In genomic region chr10:102420810-102421644, GRCh38 we compare ENCODE assay signal across 1 cellular context.
TF ChIP-seq lines count a peak whose summit lies in the region.

FBXL15 (plus strand) TSS chr10:102420836; CDS start chr10:102421130, 294 bp downstream.

TF ChIP-seq in HepG2, 621 proteins besides CTCF, POLR2A, EP300 and RAD21 (continued from another document and continues in another):
- TF ChIP-seq IKZF1 (IDR thresholded peaks at IDR 0.05) (no peak), POGK (CRISPR knock-in tag; conservative IDR thresholded peaks at IDR 0.05) (peak; percentile 70), ZNF850 (CRISPR knock-in tag; conservative IDR thresholded peaks at IDR 0.05) (no peak), IRF9 (CRISPR knock-in tag; IDR thresholded peaks at IDR 0.05; ENCODE audit: borderline replicate concordance) (peak; percentile 86; the same call in 1 of the 2 replicates), ZFAT (CRISPR knock-in tag; conservative IDR thresholded peaks at IDR 0.05) (0 out of 2 replicates have a peak, but pooled peaks have one; percentile 69), KMT2A (CRISPR knock-in tag; IDR thresholded peaks at IDR 0.05) (peak; percentile 86), HNF4G (IDR thresholded peaks at IDR 0.05; ENCODE audit: borderline replicate concordance, low read depth, low read length) (no peak), HNF4G (CRISPR knock-in tag; IDR thresholded peaks at IDR 0.05; ENCODE audit: borderline replicate concordance, low read depth) (0 out of 2 replicates have a peak, but pooled peaks have one; percentile 17), HHEX (CRISPR knock-in tag; IDR thresholded peaks at IDR 0.05) (no peak; the same call in 1 of the 2 replicates), SOX13 (IDR thresholded peaks at IDR 0.05) (no peak), SOX13 (CRISPR knock-in tag; conservative IDR thresholded peaks at IDR 0.05 in 1 of 2, IDR thresholded peaks at IDR 0.05 in 1 of 2) (peak in 1 of 2 experiments; percentile 29; a peak in 1 of 4 replicates), IRX3 (CRISPR knock-in tag; IDR thresholded peaks at IDR 0.05; ENCODE audit: borderline replicate concordance, low read depth) (no peak), NFE2L1 (CRISPR knock-in tag; IDR thresholded peaks at IDR 0.05; ENCODE audit: borderline replicate concordance) (no peak), ZSCAN25 (CRISPR knock-in tag; IDR thresholded peaks at IDR 0.05) (peak; percentile 65), KLF6 (CRISPR knock-in tag; IDR thresholded peaks at IDR 0.05) (peak; percentile 67; the same call in 1 of the 2 replicates), MXI1 (IDR thresholded peaks at IDR 0.05; ENCODE audit: borderline replicate concordance, low read depth, low read length) (peak; percentile 64; the same call in 1 of the 3 replicates), SNAPC4 (CRISPR knock-in tag; IDR thresholded peaks at IDR 0.05) (0 out of 2 replicates have a peak, but pooled peaks have one; percentile 37), ZNF687 (CRISPR knock-in tag; IDR thresholded peaks at IDR 0.05) (peak; percentile 72), ZBTB42 (CRISPR knock-in tag; IDR thresholded peaks at IDR 0.05) (no peak; the same call in 1 of the 2 replicates), ZSCAN20 (CRISPR knock-in tag; IDR thresholded peaks at IDR 0.05; ENCODE audit: borderline replicate concordance) (peak; percentile 78; the same call in 1 of the 2 replicates), PRDM10 (CRISPR knock-in tag; IDR thresholded peaks at IDR 0.05; ENCODE audit: low read depth) (peak; percentile 80; the same call in 1 of the 2 replicates), ZNF343 (CRISPR knock-in tag; IDR thresholded peaks at IDR 0.05) (peak; percentile 87), ZBTB26 (CRISPR knock-in tag; IDR thresholded peaks at IDR 0.05; ENCODE audit: borderline replicate concordance) (peak; percentile 75; the same call in 1 of the 2 replicates), KMT2B (CRISPR knock-in tag; IDR thresholded peaks at IDR 0.05) (peak; percentile 79), MAFF (IDR thresholded peaks at IDR 0.05; ENCODE audit: low read depth, low read length) (0 out of 2 replicates have a peak, but pooled peaks have one; percentile 5), ZNF556 (CRISPR knock-in tag; IDR thresholded peaks at IDR 0.05; ENCODE audit: borderline replicate concordance) (no peak), ZBTB10 (CRISPR knock-in tag; IDR thresholded peaks at IDR 0.05; ENCODE audit: borderline replicate concordance) (peak; percentile 69), PAX8 (CRISPR knock-in tag; IDR thresholded peaks at IDR 0.05; ENCODE audit: borderline replicate concordance) (no peak), PRDM15 (CRISPR knock-in tag; IDR thresholded peaks at IDR 0.05) (peak; percentile 70; the same call in 1 of the 2 replicates), PITX1 (CRISPR knock-in tag; IDR thresholded peaks at IDR 0.05) (no peak; the same call in 1 of the 2 replicates)
